In the genomic region with DNA sequence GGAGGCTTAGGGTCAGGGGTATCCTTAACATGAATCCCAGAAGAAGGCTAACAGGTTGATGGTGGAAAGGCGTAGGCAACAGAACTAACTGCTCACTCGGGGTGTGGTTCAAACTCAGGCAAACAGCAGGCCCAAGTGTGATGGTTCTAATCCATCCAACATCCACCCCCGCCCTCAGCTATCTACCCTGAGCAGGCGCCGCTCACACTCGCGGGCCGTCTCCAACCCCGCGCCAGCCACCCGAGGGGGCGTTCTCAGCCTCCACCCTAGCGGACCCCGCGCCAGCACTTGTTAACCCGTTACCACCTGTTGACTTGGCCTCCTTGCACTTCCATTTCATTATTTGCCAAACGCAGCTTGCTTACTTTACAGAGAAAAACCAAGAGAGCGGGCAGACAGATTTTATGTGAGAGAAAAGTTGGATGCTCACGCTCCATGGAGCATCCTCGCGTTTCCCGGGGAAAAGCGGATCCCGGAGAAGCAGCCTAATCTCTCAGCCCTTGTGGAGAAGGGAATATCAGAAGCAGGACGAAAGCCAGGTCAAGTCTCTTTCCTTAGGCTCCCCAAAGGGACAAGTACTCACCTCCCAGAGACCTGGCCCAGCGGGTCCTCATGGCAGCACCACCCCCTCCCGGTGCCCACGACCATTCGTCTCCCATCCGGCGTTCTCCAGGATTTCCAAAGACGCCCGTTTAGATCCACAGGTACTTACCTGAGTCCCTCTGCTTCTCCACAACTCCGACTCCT, we compare ENCODE assay signal across 8 cellular contexts.
DNase-seq lines count a peak whose midpoint lies in the region; ATAC-seq, FAIRE-seq and TF ChIP-seq lines count a peak whose summit lies in the region.

No MANE protein-coding gene starts in this region.

- peak; percentile 15; the same call in 1 of the 3 replicates for ATAC-seq in RWPE2 (ENCODE audit: low read depth)
- no peak for ATAC-seq in HG02885 (IDR thresholded peaks at IDR 0.05; ENCODE audit: poor library complexity, unreplicated experiment)

- no peaks in the 10 kb centered on the region for H3K9me3 ChIP-seq in RWPE2 (ENCODE audit: severe bottlenecking)

- peak; percentile 34 for TF ChIP-seq POLR2A in erythroblast (IDR thresholded peaks at IDR 0.05; ENCODE audit: low read length)

- TF ChIP-seq CTCF in RWPE2 (IDR thresholded peaks at IDR 0.05; ENCODE audit: poor library complexity, severe bottlenecking) = no peak
- no peak for TF ChIP-seq CTCF in nephron progenitor cell (IDR thresholded peaks at IDR 0.05)
- TF ChIP-seq CTCF in D721Med (IDR thresholded peaks at IDR 0.05; ENCODE audit: insufficient read depth, missing control alignments) = no peak

- no peak overlapping the region for H3K27ac ChIP-seq in RWPE2 (ENCODE audit: poor library complexity, severe bottlenecking)

- no peak overlapping the region for H3K27ac Mint-ChIP-seq in nephron progenitor cell

- H3K36me3 ChIP-seq in RWPE2 (ENCODE audit: low read depth) = peaks cover 10% of the 10 kb centered on the region

- no peak for FAIRE-seq in D721Med (lab: Jason Lieb, UNC)

- H3K27me3 ChIP-seq in RWPE2 (ENCODE audit: insufficient read depth, poor library complexity, severe bottlenecking) = peaks cover 3% of the 10 kb centered on the region

- peaks cover 22% of the 10 kb centered on the region for H3K36me3 Mint-ChIP-seq in nephron progenitor cell (ENCODE audit: low read depth)

- H3K9me3 Mint-ChIP-seq in nephron progenitor cell = no peaks in the 10 kb centered on the region

- DNase-seq in ELF-1 (ENCODE audit: low read depth, low spot score) (peak; percentile 1), RWPE2 (ENCODE audit: low spot score) (no peak), erythroblast (lab: John Stamatoyannopoulos, UW) (peak; percentile 93 to 94), nephron progenitor cell (peak; percentile 19), D721Med (ENCODE audit: insufficient read length, low spot score) (no peak), HuH-7 (ENCODE audit: low spot score) (no peak), retina (no peak)

- H3K4me1 Mint-ChIP-seq in nephron progenitor cell = peaks cover 46% of the 10 kb centered on the region

- peaks cover 5% of the 10 kb centered on the region for H3K4me1 ChIP-seq in RWPE2 (ENCODE audit: insufficient read depth, poor library complexity, severe bottlenecking)

- H3K4me3 ChIP-seq in RWPE2 (ENCODE audit: severe bottlenecking) = peak overlapping the region; percentile 63

- peak overlapping the region; percentile 92 for H3K4me3 Mint-ChIP-seq in nephron progenitor cell

- peaks cover 21% of the 10 kb centered on the region for H3K27me3 Mint-ChIP-seq in nephron progenitor cell (ENCODE audit: low read depth, poor library complexity)

Comparison
In these comparisons a context has a peak if more than half of its experiments do, and no peak if none do; other contexts are left out.
1. DNase-seq: peak in ELF-1 (single experiment), erythroblast (2 of 2) and nephron progenitor cell (single experiment); none in RWPE2 (single experiment), D721Med (single experiment), HuH-7 (single experiment) and retina (single experiment).